14 cellular contexts compared by ENCODE assay signal in genomic region chr5:176412517-176413254, GRCh38. TPM values are rescaled to one million over a fixed set of nuclear protein-coding genes. Genes with fewer than 3 reads are reported as not detected.
A peak's percentile ranks its signal among the peaks of the same experiment; 100 is the strongest.
DNase-seq lines count a peak whose midpoint lies in the region; ATAC-seq and TF ChIP-seq lines count a peak whose summit lies in the region.
"Had no signal": no experiment of that assay in that cellular context is flagged by ENCODE, and none has a peak within 500 bp of the region (broad histone marks: within the 10 kb centered on the region; RNA-seq: fewer than 3 reads in every experiment).

No MANE protein-coding gene starts in this region.

- H3K4me1 ChIP-seq in ACC112 (ENCODE audit: control insufficient read depth, insufficient read depth, low read length, unreplicated experiment) = peaks cover 37% of the 10 kb centered on the region
- peaks cover 28 to 31% of the 10 kb centered on the region in 2 experiments for H3K4me1 ChIP-seq in trophoblast cell (ENCODE audit: control insufficient read depth in 1 of 2, insufficient read depth in 2 of 2, low read length in 2 of 2)

- no CpG with 5 or more reads among the region's 10 CpGs for WGBS in trophoblast cell (ENCODE audit: extremely low coverage, insufficient coverage, insufficient read length)

- peaks cover 16% of the 10 kb centered on the region for H3K79me1 ChIP-seq in trophoblast cell (ENCODE audit: low read length)

- 0 out of 2 replicates have a peak overlapping the region, but pooled peaks have one; percentile 15 for H3K27ac ChIP-seq in ACC112 (ENCODE audit: low read depth, low read length)
- H3K27ac ChIP-seq in trophoblast cell (ENCODE audit: low read depth, low read length) = no peak overlapping the region
- H3K27ac ChIP-seq: left lung had no signal

- no peaks in the 10 kb centered on the region for H3K27me3 Mint-ChIP-seq in mesothelial cell of epicardium (ENCODE audit: low read depth)

- H3K27ac Mint-ChIP-seq in mesothelial cell of epicardium = no peak overlapping the region

- H4K8ac ChIP-seq in trophoblast cell (ENCODE audit: low read depth, low read length) = no peak overlapping the region

- H4K12ac ChIP-seq in trophoblast cell (ENCODE audit: low read depth, low read length) = no peak overlapping the region

- H2BK12ac ChIP-seq in trophoblast cell (ENCODE audit: low read length) = no peak overlapping the region

- H3K79me2 ChIP-seq in ACC112 (ENCODE audit: control insufficient read depth, insufficient read depth, low read length, unreplicated experiment) = peaks cover 26% of the 10 kb centered on the region
- peaks cover 16% of the 10 kb centered on the region for H3K79me2 ChIP-seq in trophoblast cell (ENCODE audit: control insufficient read depth, insufficient read depth, low read length, poor library complexity)

- no peak overlapping the region for H4K91ac ChIP-seq in trophoblast cell (ENCODE audit: low read depth, low read length)

- no peak overlapping the region for H3K9ac ChIP-seq in trophoblast cell (ENCODE audit: low read length)

- peaks cover 20% of the 10 kb centered on the region for H3K4me1 Mint-ChIP-seq in mesothelial cell of epicardium

- H3K9me3 ChIP-seq in trophoblast cell (ENCODE audit: insufficient read depth, low read depth, low read length) = peaks cover 2% of the 10 kb centered on the region
- H3K9me3 ChIP-seq: left lung had no signal

- no peak overlapping the region for H3K4me2 ChIP-seq in trophoblast cell (ENCODE audit: low read length)

- H2BK120ac ChIP-seq in trophoblast cell (ENCODE audit: insufficient read depth, low read length, poor library complexity) = no peak overlapping the region

- H3K14ac ChIP-seq in trophoblast cell (ENCODE audit: low read length) = no peak overlapping the region

- ATAC-seq in HG02571 (IDR thresholded peaks at IDR 0.05; ENCODE audit: unreplicated experiment) = no peak
- no peak for ATAC-seq in GM21515 (IDR thresholded peaks at IDR 0.05; ENCODE audit: unreplicated experiment)
- ATAC-seq: left lung, Panc1 had no signal

- peaks cover 8% of the 10 kb centered on the region for H3K36me3 Mint-ChIP-seq in mesothelial cell of epicardium

- H3K4me3 ChIP-seq in ACC112 (ENCODE audit: low read depth, low read length) = no peak overlapping the region
- peak overlapping the region; percentile 15 for H3K4me3 ChIP-seq in epithelial cell of esophagus (ENCODE audit: low read length)
- no peak overlapping the region for H3K4me3 ChIP-seq in trophoblast cell (ENCODE audit: low read depth, low read length)
- H3K4me3 ChIP-seq: left lung had no signal

- H3K23ac ChIP-seq in trophoblast cell (ENCODE audit: low read length) = no peak overlapping the region

- peaks cover 7% of the 10 kb centered on the region; the same call in 1 of the 2 replicates for H3K36me3 ChIP-seq in ACC112 (ENCODE audit: insufficient read depth, low read length)
- peaks cover 15 to 19% of the 10 kb centered on the region in 2 experiments for H3K36me3 ChIP-seq in trophoblast cell (ENCODE audit: control insufficient read depth in 1 of 2, insufficient read depth in 2 of 2, low read length in 2 of 2)

- TF ChIP-seq CTCF in epithelial cell of esophagus (IDR thresholded peaks at IDR 0.05; ENCODE audit: insufficient read depth, low read depth, low read length, missing control alignments) (no peak), mesothelial cell of epicardium (IDR thresholded peaks at IDR 0.05; ENCODE audit: unreplicated experiment) (no peak)

- H3K4ac ChIP-seq in trophoblast cell (ENCODE audit: low read depth, low read length) = peak overlapping the region; percentile 10

- DNase-seq in NCI-H82 treated with DMSO at 0.1 percent for 48 hours (lab: John Stamatoyannopoulos, UW; ENCODE audit: unreplicated experiment) (peak; percentile 37), epithelial cell of esophagus (ENCODE audit: low read depth) (peak; percentile 33), trophoblast cell (peak in 1 of 2 donors; percentile 29), NCI-H1417 treated with DMSO at 0.1 percent for 48 hours (lab: John Stamatoyannopoulos, UW) (no peak), mesothelial cell of epicardium (ENCODE audit: low spot score in 2 of 2, unreplicated experiment in 2 of 2) (no peak)
- DNase-seq: cortex of kidney; DMS53; left lung; MV-4-11; stimulated activated CD4-positive, alpha-beta T cell treated with anti-CD3 and anti-CD28 coated beads, Interleukin-15, amount 100 ng/mL, for 24 hours had no signal

- no peak overlapping the region for H3K18ac ChIP-seq in trophoblast cell (ENCODE audit: low read length)

- H3K27me3 ChIP-seq in ACC112 (ENCODE audit: insufficient read depth, low read length) (no peaks in the 10 kb centered on the region), trophoblast cell (ENCODE audit: insufficient read depth, low read length) (no peaks in the 10 kb centered on the region)
- H3K27me3 ChIP-seq: left lung had no signal

- no peak overlapping the region for H3K4me3 Mint-ChIP-seq in mesothelial cell of epicardium

- no peak overlapping the region for H2BK5ac ChIP-seq in trophoblast cell (ENCODE audit: low read depth, low read length, poor library complexity)

- no peak overlapping the region for H2AK5ac ChIP-seq in trophoblast cell (ENCODE audit: low read length)

- H3K9me3 Mint-ChIP-seq in mesothelial cell of epicardium = no peaks in the 10 kb centered on the region

- H2AFZ ChIP-seq in ACC112 (ENCODE audit: low read length, unreplicated experiment) = no peak overlapping the region
- H2AFZ ChIP-seq in trophoblast cell (ENCODE audit: insufficient read depth, low read length, poor library complexity) = no peak overlapping the region

RNA-seq across cellular contexts. Expression of gene CLTB, which starts 3.7 kb away (rescaled TPM):
- polyA plus RNA-seq in trophoblast cell (2013) = 128 and 137 TPM in 2 replicates
- total RNA-seq in mesothelial cell of epicardium = 43.3 to 46.8 TPM (median 44.1 TPM) in 3 replicates

RNA-seq across cellular contexts. Expression of gene HIGD2A, which starts 24.1 kb away (rescaled TPM):
- 172 and 175 TPM in 2 replicates for polyA plus RNA-seq in trophoblast cell (2013)
- total RNA-seq in mesothelial cell of epicardium = 81.4 to 82.5 TPM (median 81.9 TPM) in 3 replicates

RNA-seq across cellular contexts. Expression of gene NOP16, which starts 24.3 kb away (rescaled TPM):
- polyA plus RNA-seq in trophoblast cell (2013) = 27.9 and 28.9 TPM in 2 replicates
- total RNA-seq in mesothelial cell of epicardium = 23.4 to 27.7 TPM (median 26.2 TPM) in 3 replicates

RNA-seq across cellular contexts. Expression of gene FAF2, which starts 35.5 kb away (rescaled TPM):
- polyA plus RNA-seq in trophoblast cell (2013) = 48.3 and 49.9 TPM in 2 replicates
- total RNA-seq in mesothelial cell of epicardium = 52.7 to 54.7 TPM (median 53.9 TPM) in 3 replicates

RNA-seq across cellular contexts. Expression of gene ARL10, which starts 47.4 kb away (rescaled TPM):
- 3.0 and 3.7 TPM in 2 replicates for polyA plus RNA-seq in trophoblast cell (2013)
- total RNA-seq in mesothelial cell of epicardium = 39.4 to 46.0 TPM (median 42.8 TPM) in 3 replicates

Comparison
In these comparisons a context has a peak if more than half of its experiments do, and no peak if none do; other contexts are left out.
1. DNase-seq: peak in NCI-H82 treated with DMSO at 0.1 percent for 48 hours (single experiment) and epithelial cell of esophagus (single experiment); none in NCI-H1417 treated with DMSO at 0.1 percent for 48 hours (single experiment) and mesothelial cell of epicardium (0 of 2).